Comparison of ENCODE assay signal across 1 cellular context in genomic region chr1:183063349-183063748, GRCh38.
TF ChIP-seq lines count a peak whose summit lies in the region.

No MANE protein-coding gene starts in this region.

TF ChIP-seq in GM23338, 12 proteins besides CTCF, POLR2A, EP300 and RAD21 (continued from another document):
- TF ChIP-seq ZNF462 (CRISPR knock-in tag; IDR thresholded peaks at IDR 0.05) (no peak), ZNF114 (CRISPR knock-in tag; IDR thresholded peaks at IDR 0.05) (no peak), JUNB (IDR thresholded peaks at IDR 0.05; ENCODE audit: unreplicated experiment) (no peak)
